In the genomic region with DNA sequence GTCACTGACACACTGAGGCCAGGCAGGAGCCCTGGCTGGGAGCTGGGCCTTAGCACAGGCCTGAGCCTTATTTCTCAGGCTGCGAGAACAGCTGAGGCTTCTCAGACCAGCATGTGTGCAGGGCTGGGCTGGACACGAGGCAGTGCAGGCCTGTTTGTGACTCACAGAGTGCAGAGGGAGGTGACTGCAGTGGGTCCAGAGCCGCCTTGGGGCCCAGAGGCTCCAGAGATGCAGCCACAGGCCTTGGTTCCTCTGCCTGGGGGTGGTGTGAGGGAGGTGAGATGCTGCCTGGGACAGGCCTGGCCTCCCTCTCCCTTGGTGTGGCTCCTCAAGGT, we compare ENCODE assay signal across 19 cellular contexts.
A peak's percentile ranks its signal among the peaks of the same experiment; 100 is the strongest.
DNase-seq lines count a peak whose midpoint lies in the region; ATAC-seq, FAIRE-seq and TF ChIP-seq lines count a peak whose summit lies in the region.
"Had no signal": no experiment of that assay in that cellular context is flagged by ENCODE, and none has a peak within 500 bp of the region (broad histone marks: within the 10 kb centered on the region; RNA-seq: fewer than 3 reads in every experiment).

No MANE protein-coding gene starts in this region.

- H3K36me3 ChIP-seq in mammary epithelial cell (ENCODE audit: insufficient read depth, low read length) (no peaks in the 10 kb centered on the region), bronchial epithelial cell (ENCODE audit: control insufficient read depth, insufficient read depth, low read length) (no peaks in the 10 kb centered on the region), upper lobe of right lung (no peaks in the 10 kb centered on the region)

- no peak overlapping the region for H3K4me2 ChIP-seq in mammary epithelial cell (ENCODE audit: insufficient read depth, low read depth, low read length)

- H3K27ac ChIP-seq in mammary epithelial cell (ENCODE audit: insufficient read depth, low read depth, low read length) (no peak overlapping the region), upper lobe of right lung (peak overlapping the region; percentile 78)
- H3K27ac ChIP-seq: psoas muscle had no signal

- no peak overlapping the region for H3K4me3 ChIP-seq in mammary epithelial cell (replicated peaks in 1 of 3; ENCODE audit: insufficient read depth in 1 of 3, low read depth in 2 of 3, low read length in 3 of 3)
- no peak overlapping the region for H3K4me3 ChIP-seq in bronchial epithelial cell (ENCODE audit: low read depth, low read length)
- H3K4me3 ChIP-seq in upper lobe of right lung, result no peak overlapping the region
- H3K4me3 ChIP-seq: psoas muscle had no signal

- no peak overlapping the region for H2AFZ ChIP-seq in mammary epithelial cell (ENCODE audit: low read depth, low read length)

- no peaks in the 10 kb centered on the region for H3K79me2 ChIP-seq in mammary epithelial cell (ENCODE audit: insufficient read depth, low read length)

- no peaks in the 10 kb centered on the region for H4K20me1 ChIP-seq in mammary epithelial cell (ENCODE audit: insufficient read depth, low read length)

- H3K27me3 ChIP-seq in mammary epithelial cell (ENCODE audit: insufficient read depth, low read length) (no peaks in the 10 kb centered on the region), bronchial epithelial cell (ENCODE audit: control insufficient read depth, insufficient read depth, low read length) (no peaks in the 10 kb centered on the region), upper lobe of right lung (peaks cover 18% of the 10 kb centered on the region)

- H3K27me3 Mint-ChIP-seq in MCF 10A (ENCODE audit: insufficient read depth, unreplicated experiment), result peaks cover 40% of the 10 kb centered on the region

- POLR2A ChIA-PET in MCF 10A (lab: Yijun Ruan, JAX), result interaction anchor here (1.0 kb wide), 1 partner anchor 295 kb away, joined by 4 read pairs; no protein-coding TSS in a partner anchor

- dilution Hi-C loops in mammary epithelial cell (cut with HindIII; ENCODE audit: low sequenced_read_pairs), result loop anchor here (25.0 kb wide), 1 partner anchor 288 kb away; no protein-coding TSS in a partner anchor

- CTCF ChIA-PET in mammary epithelial cell (lab: Charles Lee; ENCODE audit: low non-redundant PET), result no interaction called here
- CTCF ChIA-PET in MCF 10A (lab: Yijun Ruan, JAX), result interaction anchor here (0.6 to 9.5 kb wide), 5 partner anchors 10 to 306 kb away, joined by 3 to 75 read pairs (median 5); no protein-coding TSS in a partner anchor

- no peaks in the 10 kb centered on the region for H3K4me1 Mint-ChIP-seq in MCF 10A (ENCODE audit: insufficient read depth, unreplicated experiment)
- H3K4me1 Mint-ChIP-seq: neural crest cell had no signal

- FAIRE-seq in bronchial epithelial cell (lab: Jason Lieb, UNC), result no peak
- FAIRE-seq: A204.1, GM19239 had no signal

- H3K9me3 Mint-ChIP-seq in MCF 10A (ENCODE audit: unreplicated experiment), result no peaks in the 10 kb centered on the region
- H3K9me3 Mint-ChIP-seq: neural crest cell had no signal

- peak; percentile 24 for DNase-seq in mammary epithelial cell
- no peak for DNase-seq in MCF 10A (ENCODE audit: unreplicated experiment)
- peak; percentile 13 for DNase-seq in bronchial epithelial cell (ENCODE audit: low read depth)
- peak; percentile 84 for DNase-seq in islet precursor cell
- no peak for DNase-seq in upper lobe of right lung
- no peak for DNase-seq in dermis blood vessel endothelial cell
- no peak for DNase-seq in ACHN
- DNase-seq: activated CD4-positive, alpha-beta T cell treated with anti-CD3 and anti-CD28 coated beads for 1 hour; effector CD4-positive, alpha-beta T cell; midbrain; NCI-H1436 treated with DMSO at 0.1 percent for 48 hours; NCI-H774; psoas muscle; stimulated activated CD4-positive, alpha-beta T cell treated with anti-CD3 and anti-CD28 coated beads, Interleukin-12 subunit alpha, Interleukin-12 subunit beta, amount 100 ng/mL, for 4 hours; T1000 had no signal

- intact Hi-C loops in mammary epithelial cell (cut with micrococcal nuclease), result loop anchor here (2.0 to 10.0 kb wide), 2 partner anchors 291 to 495 kb away; no protein-coding TSS in a partner anchor
- intact Hi-C loops in MCF 10A (cut with micrococcal nuclease), result loop anchor here (10.0 kb wide), 1 partner anchor 115 kb away; no protein-coding TSS in a partner anchor
- intact Hi-C loops in upper lobe of right lung (cut with DNase I), result no loop called here

- H3K9me3 ChIP-seq in mammary epithelial cell (replicated peaks; ENCODE audit: insufficient read depth, low read length) (no peaks in the 10 kb centered on the region), upper lobe of right lung (no peaks in the 10 kb centered on the region)
- H3K9me3 ChIP-seq: psoas muscle had no signal

- H3K4me1 ChIP-seq in mammary epithelial cell (ENCODE audit: insufficient read depth, low read length), result no peaks in the 10 kb centered on the region
- no peaks in the 10 kb centered on the region for H3K4me1 ChIP-seq in upper lobe of right lung
- H3K4me1 ChIP-seq: psoas muscle had no signal

- no peaks in the 10 kb centered on the region for H3K36me3 Mint-ChIP-seq in MCF 10A (ENCODE audit: insufficient read depth, unreplicated experiment)

- in situ Hi-C loops in mammary epithelial cell (cut with MboI; ENCODE audit: low sequenced_read_pairs in 2 of 2), result loop anchor here (10.0 to 25.0 kb wide), 4 partner anchors 165 to 295 kb away; no protein-coding TSS in a partner anchor
- in situ Hi-C loops in ACHN (cut with HindIII; ENCODE audit: low pct_ligation_motif_present, low pct_unique_long_range_greater_than_20kb, low sequenced_read_pairs), result no loop called here

- ATAC-seq in upper lobe of right lung (no peak), GM19023 (IDR thresholded peaks at IDR 0.05; ENCODE audit: unreplicated experiment) (no peak)
- ATAC-seq: psoas muscle had no signal

- H3K27ac Mint-ChIP-seq in MCF 10A (ENCODE audit: low read depth, unreplicated experiment), result no peak overlapping the region

- H3K9ac ChIP-seq in mammary epithelial cell (ENCODE audit: insufficient read depth, low read length), result no peak overlapping the region

- WGBS in mammary epithelial cell (ENCODE audit: low coverage, missing lambda C conversion rate), result 50% methylated on average over 2 of the region's 3 CpGs

- no peak overlapping the region for H3K4me3 Mint-ChIP-seq in MCF 10A (ENCODE audit: unreplicated experiment)
- H3K4me3 Mint-ChIP-seq: neural crest cell had no signal

- TF ChIP-seq CTCF in mammary epithelial cell (conservative IDR thresholded peaks at IDR 0.05 in 1 of 2, IDR thresholded peaks at IDR 0.05 in 1 of 2; ENCODE audit: extremely low read depth in 1 of 2, insufficient read depth in 1 of 2, low read depth in 1 of 2, low read length in 2 of 2) (no peak), MCF 10A (IDR thresholded peaks at IDR 0.05; ENCODE audit: unreplicated experiment) (no peak), bronchial epithelial cell (IDR thresholded peaks at IDR 0.05; ENCODE audit: insufficient read depth, low read length, severe bottlenecking) (no peak), upper lobe of right lung (IDR thresholded peaks at IDR 0.05) (no peak)

- BruUV-seq in mammary epithelial cell (replicated peaks; lab: Mats Ljungman, UMichigan), result no TSS peak
- BruUV-seq in MCF 10A (replicated peaks; lab: Mats Ljungman, UMichigan), result no TSS peak

Comparison
In these comparisons a context has a peak if more than half of its experiments do, and no peak if none do; other contexts are left out.
1. DNase-seq: peak in mammary epithelial cell (single experiment), bronchial epithelial cell (single experiment) and islet precursor cell (single experiment); none in MCF 10A (single experiment), upper lobe of right lung (single experiment), dermis blood vessel endothelial cell (single experiment) and ACHN (single experiment).